13 cellular contexts compared by ENCODE assay signal in genomic region chr20:1840865-1841553, GRCh38. TPM values are rescaled to one million over a fixed set of nuclear protein-coding genes. Genes with fewer than 3 reads are reported as not detected.
DNase-seq lines count a peak whose midpoint lies in the region; ATAC-seq and TF ChIP-seq lines count a peak whose summit lies in the region.
"Had no signal": no experiment of that assay in that cellular context is flagged by ENCODE, and none has a peak within 500 bp of the region (broad histone marks: within the 10 kb centered on the region; RNA-seq: fewer than 3 reads in every experiment).

No MANE protein-coding gene starts in this region.

- H3K27ac Mint-ChIP-seq in MCF 10A (ENCODE audit: low read depth, unreplicated experiment) (no peak overlapping the region), endothelial cell (ENCODE audit: unreplicated experiment) (peak overlapping the region; percentile 17)
- H3K27ac Mint-ChIP-seq: activated CD8-positive, alpha-beta T cell treated with anti-CD3 and anti-CD28 coated beads for 36 hours; CD4-positive, alpha-beta memory T cell had no signal

- CTCF ChIA-PET in MCF 10A (lab: Yijun Ruan, JAX) = interaction anchor here (0.6 to 1.7 kb wide), 3 partner anchors 10 to 64 kb away, joined by 3 to 6 read pairs (median 3); no protein-coding TSS in a partner anchor

- peak overlapping the region; percentile 22 for H2AK5ac ChIP-seq in neuronal stem cell (ENCODE audit: low read depth, low read length)

- peak overlapping the region; percentile 58 for H2BK15ac ChIP-seq in neuronal stem cell (ENCODE audit: low read length)

- no peaks in the 10 kb centered on the region for H3K79me1 ChIP-seq in neuronal stem cell (ENCODE audit: low read depth, low read length)

- H4K8ac ChIP-seq in neuronal stem cell (ENCODE audit: low read depth, low read length) = no peak overlapping the region

- H2BK5ac ChIP-seq in neuronal stem cell (ENCODE audit: low read length) = peak overlapping the region; percentile 62

- BruUV-seq in MCF 10A (replicated peaks; lab: Mats Ljungman, UMichigan) = no TSS peak

- H3K27me3 Mint-ChIP-seq in MCF 10A (ENCODE audit: insufficient read depth, unreplicated experiment) (no peaks in the 10 kb centered on the region), endothelial cell (ENCODE audit: unreplicated experiment) (peaks cover 5% of the 10 kb centered on the region)

- H3K4me3 ChIP-seq in breast epithelium (peak overlapping the region in 1 of 3 donors; percentile 31), neuronal stem cell (ENCODE audit: low read length in 2 of 2) (no peak overlapping the region), vagina (no peak overlapping the region), right lobe of liver (no peak overlapping the region)
- H3K4me3 ChIP-seq: SK-N-MC, upper lobe of right lung had no signal

- peak overlapping the region; percentile 25 for H4K91ac ChIP-seq in neuronal stem cell (ENCODE audit: low read depth, low read length, poor library complexity)

- WGBS in neuronal stem cell (ENCODE audit: extremely low coverage in 2 of 2, insufficient read length in 2 of 2, insufficient replicate concordance in 1 of 2), 2 donors = no CpG with 5 or more reads among the region's 6 CpGs
- WGBS in right lobe of liver (ENCODE audit: insufficient coverage, low coverage, low lambda C conversion rate, missing lambda C conversion rate) = 74% methylated on average over 3 of the region's 6 CpGs

- H2BK12ac ChIP-seq in neuronal stem cell (ENCODE audit: low read length) = no peak overlapping the region

- no peak for ATAC-seq in HG02610 (IDR thresholded peaks at IDR 0.05; ENCODE audit: unreplicated experiment)
- ATAC-seq in right lobe of liver = no peak
- ATAC-seq: activated CD8-positive, alpha-beta T cell treated with anti-CD3 and anti-CD28 coated beads for 36 hours had no signal

- H3K14ac ChIP-seq in neuronal stem cell (ENCODE audit: low read length) = no peak overlapping the region

- TF ChIP-seq POLR2A in breast epithelium (IDR thresholded peaks at IDR 0.05) (no peak), vagina (IDR thresholded peaks at IDR 0.05) (no peak), right lobe of liver (IDR thresholded peaks at IDR 0.05) (no peak)

- H3K4me1 Mint-ChIP-seq in MCF 10A (ENCODE audit: insufficient read depth, unreplicated experiment) (no peaks in the 10 kb centered on the region), endothelial cell (ENCODE audit: unreplicated experiment) (peaks cover 22% of the 10 kb centered on the region)
- H3K4me1 Mint-ChIP-seq: CD4-positive, alpha-beta memory T cell had no signal

- intact Hi-C loops in breast epithelium (cut with DNase I; ENCODE audit: low total_unique reads) (no loop called here), MCF 10A (cut with micrococcal nuclease) (no loop called here), vagina (cut with DNase I) (no loop called here), right lobe of liver (cut with DNase I) (no loop called here)

- H2AFZ ChIP-seq in neuronal stem cell (ENCODE audit: low read length) = no peak overlapping the region

- H3K4me3 Mint-ChIP-seq in MCF 10A (ENCODE audit: unreplicated experiment) (no peak overlapping the region), endothelial cell (ENCODE audit: unreplicated experiment) (peak overlapping the region; percentile 19)
- H3K4me3 Mint-ChIP-seq: activated CD8-positive, alpha-beta T cell treated with anti-CD3 and anti-CD28 coated beads for 36 hours; CD4-positive, alpha-beta memory T cell had no signal

- H3K9ac ChIP-seq in neuronal stem cell (ENCODE audit: low read depth, low read length, poor library complexity) = no peak overlapping the region

- H3K36me3 ChIP-seq in breast epithelium (no peaks in the 10 kb centered on the region), neuronal stem cell (replicated peaks in 1 of 2; ENCODE audit: control insufficient read depth in 2 of 2, insufficient read depth in 2 of 2, low read length in 2 of 2) (no peaks in the 10 kb centered on the region), vagina (no peaks in the 10 kb centered on the region), right lobe of liver (no peaks in the 10 kb centered on the region)
- H3K36me3 ChIP-seq: upper lobe of right lung had no signal

- no peak overlapping the region for H3K4ac ChIP-seq in neuronal stem cell (ENCODE audit: low read length)

- no peak overlapping the region for H3K4me2 ChIP-seq in neuronal stem cell (ENCODE audit: insufficient read depth, low read length, poor library complexity, severe bottlenecking)

- no peaks in the 10 kb centered on the region for H3K9me3 Mint-ChIP-seq in MCF 10A (ENCODE audit: unreplicated experiment)
- H3K9me3 Mint-ChIP-seq in endothelial cell (ENCODE audit: unreplicated experiment) = no peaks in the 10 kb centered on the region
- H3K9me3 Mint-ChIP-seq: activated CD8-positive, alpha-beta T cell treated with anti-CD3 and anti-CD28 coated beads for 36 hours had no signal

- H3K36me3 Mint-ChIP-seq in MCF 10A (ENCODE audit: insufficient read depth, unreplicated experiment) (peaks cover 13% of the 10 kb centered on the region), endothelial cell (ENCODE audit: low read depth, unreplicated experiment) (peaks cover 9% of the 10 kb centered on the region)
- H3K36me3 Mint-ChIP-seq: CD4-positive, alpha-beta memory T cell had no signal

- H3K4me1 ChIP-seq in breast epithelium (no peaks in the 10 kb centered on the region), neuronal stem cell (ENCODE audit: control insufficient read depth in 2 of 2, insufficient read depth in 1 of 2, low read depth in 1 of 2, low read length in 2 of 2) (peaks cover 7 to 8% of the 10 kb centered on the region in 2 donors), vagina (peaks cover 17% of the 10 kb centered on the region), right lobe of liver (no peaks in the 10 kb centered on the region)
- H3K4me1 ChIP-seq: upper lobe of right lung had no signal

- peak overlapping the region; percentile 78 for H3K27ac ChIP-seq in breast epithelium
- H3K27ac ChIP-seq in neuronal stem cell (replicated peaks; ENCODE audit: low read length) = no peak overlapping the region
- peak overlapping the region; percentile 10 for H3K27ac ChIP-seq in vagina
- no peak overlapping the region for H3K27ac ChIP-seq in right lobe of liver
- H3K27ac ChIP-seq: SK-N-MC had no signal

- no peak overlapping the region for H2BK120ac ChIP-seq in neuronal stem cell (ENCODE audit: low read depth, low read length)

- POLR2A ChIA-PET in MCF 10A (lab: Yijun Ruan, JAX) = interaction anchor here (0.6 to 1.9 kb wide), 5 partner anchors 9 to 1024 kb away, joined by 3 to 11 read pairs (median 3); no protein-coding TSS in a partner anchor

- peak overlapping the region; percentile 51 for H3K18ac ChIP-seq in neuronal stem cell (ENCODE audit: low read length)

- no peak for TF ChIP-seq CTCF in breast epithelium (IDR thresholded peaks at IDR 0.05)
- no peak for TF ChIP-seq CTCF in MCF 10A (IDR thresholded peaks at IDR 0.05; ENCODE audit: unreplicated experiment)
- TF ChIP-seq CTCF in endothelial cell (IDR thresholded peaks at IDR 0.05; ENCODE audit: unreplicated experiment) = no peak
- TF ChIP-seq CTCF in vagina (IDR thresholded peaks at IDR 0.05) = no peak
- no peak for TF ChIP-seq CTCF in right lobe of liver (IDR thresholded peaks at IDR 0.05)

- no peak overlapping the region for H3K23ac ChIP-seq in neuronal stem cell (ENCODE audit: low read depth, low read length, poor library complexity)

- no peaks in the 10 kb centered on the region for H3K9me3 ChIP-seq in breast epithelium
- no peaks in the 10 kb centered on the region for H3K9me3 ChIP-seq in neuronal stem cell (replicated peaks in 1 of 2; ENCODE audit: control insufficient read depth in 2 of 2, insufficient read depth in 1 of 2, low read depth in 1 of 2, low read length in 2 of 2)
- H3K9me3 ChIP-seq in vagina = no peaks in the 10 kb centered on the region
- H3K9me3 ChIP-seq in right lobe of liver = no peaks in the 10 kb centered on the region
- H3K9me3 ChIP-seq: upper lobe of right lung had no signal

- no peaks in the 10 kb centered on the region for H3K27me3 ChIP-seq in breast epithelium
- peaks cover 0 to 10% (median 0%) of the 10 kb centered on the region in 3 experiments for H3K27me3 ChIP-seq in neuronal stem cell (ENCODE audit: control insufficient read depth in 3 of 3, insufficient read depth in 3 of 3, low read depth in 1 of 3, low read length in 3 of 3)
- H3K27me3 ChIP-seq in vagina = no peaks in the 10 kb centered on the region
- H3K27me3 ChIP-seq in right lobe of liver = no peaks in the 10 kb centered on the region

- DNase-seq in breast epithelium (ENCODE audit: low spot score in 2 of 2) (no peak), MCF 10A (ENCODE audit: unreplicated experiment) (no peak), endothelial cell (ENCODE audit: low spot score) (no peak), neuronal stem cell (ENCODE audit: low spot score) (no peak), vagina (ENCODE audit: extremely low spot score in 2 of 2) (no peak), right lobe of liver (no peak), NCI-H1417 treated with DMSO at 0.1 percent for 48 hours (lab: John Stamatoyannopoulos, UW) (no peak)
- DNase-seq: activated CD8-positive, alpha-beta T cell treated with anti-CD3 and anti-CD28 coated beads for 36 hours; activated gamma-delta T cell; CD4-positive, alpha-beta memory T cell; upper lobe of right lung had no signal

RNA-seq across cellular contexts. Expression of gene SIRPA, which starts 54.2 kb away (rescaled TPM):
- 10 to 100 TPM; 42.3 to 64.6 (median 53.9) TPM for total RNA-seq in breast epithelium
- total RNA-seq in MCF 10A (2022) = 18.0 and 23.6 TPM in 2 replicates
- total RNA-seq in endothelial cell (ENCODE audit: unreplicated experiment) = 132 TPM
- 8.4 TPM for polyA plus RNA-seq in neuronal stem cell (2013, experiment 1 of 2)
- 8.4 TPM for polyA plus RNA-seq in neuronal stem cell (2013, experiment 2 of 2)
- 52.3 TPM for total RNA-seq in vagina
- 10 to 100 TPM; 26.8 to 42.7 (median 34.8) TPM for total RNA-seq in right lobe of liver
- polyA plus RNA-seq: CD4-positive, alpha-beta memory T cell had no signal

Comparison
In these comparisons a context has a peak if more than half of its experiments do, and no peak if none do; other contexts are left out.
1. H3K27ac ChIP-seq: peak in breast epithelium (2 of 2) and vagina (single experiment); none in neuronal stem cell (single experiment) and right lobe of liver (0 of 3).